ENCODE assay signal across 17 cellular contexts in genomic region chr12:11949738-11950403, GRCh38.
DNase-seq lines count a peak whose midpoint lies in the region; ATAC-seq, FAIRE-seq and TF ChIP-seq lines count a peak whose summit lies in the region.
"Had no signal": no experiment of that assay in that cellular context is flagged by ENCODE, and none has a peak within 500 bp of the region (broad histone marks: within the 10 kb centered on the region; RNA-seq: fewer than 3 reads in every experiment).

No MANE protein-coding gene starts in this region.

- DNase-seq in DMS153 (lab: John Stamatoyannopoulos, UW) (peak; percentile 36), NCI-H1092 treated with DMSO at 0.1 percent for 48 hours (lab: John Stamatoyannopoulos, UW) (peak; percentile 94), pancreas (peak; percentile 24 to 82 (median 66)), iPS-NIHi7 (ENCODE audit: extremely low spot score) (no peak), NOMO-1 treated with dmso at 0.1 percent for 144 hours (lab: John Stamatoyannopoulos, UW; ENCODE audit: unreplicated experiment) (no peak), NCI-H187 treated with DMSO at 0.1 percent for 48 hours (lab: John Stamatoyannopoulos, UW) (no peak)
- DNase-seq: activated B cell treated with CpG ODN at 0.5 μM for 24 hours; BE2C; glutamatergic neuron; H9; kidney; NK-92 treated with Interleukin-12 subunit alpha and Interleukin-12 subunit beta, amount 100 ng/mL, for 24 hours; right cardiac atrium; stimulated activated naive CD8-positive, alpha-beta T cell treated with anti-CD3 and anti-CD28 coated beads, Interleukin-15, Interleukin-2, amounts not matched to agents 100 U/mL and 50 U/mL, for 24 hours had no signal

- no peak for FAIRE-seq in pancreas (lab: Jason Lieb, UNC)
- FAIRE-seq: GM18507, kidney had no signal

- H3K36me3 ChIP-seq in pancreas = no peaks in the 10 kb centered on the region
- H3K36me3 ChIP-seq: BE2C had no signal

- TF ChIP-seq CTCF in VCaP (conservative IDR thresholded peaks at IDR 0.05) = no peak
- TF ChIP-seq CTCF in pancreas (IDR thresholded peaks at IDR 0.05) = no peak

- peak; percentile 79 to 90 (median 88) for ATAC-seq in pancreas
- ATAC-seq: right cardiac atrium; stimulated activated naive CD8-positive, alpha-beta T cell treated with anti-CD3 and anti-CD28 coated beads, Interleukin-15, Interleukin-2, amounts not matched to agents 100 U/mL and 50 U/mL, for 24 hours had no signal

- peak overlapping the region in 1 of 4 donors; percentile 10 for H3K4me3 ChIP-seq in pancreas
- H3K4me3 ChIP-seq: SK-N-MC had no signal

- H3K27me3 ChIP-seq in pancreas = no peaks in the 10 kb centered on the region
- H3K27me3 ChIP-seq: BE2C had no signal

- 15 to 19% methylated on average over 9 of the region's 9 CpGs for WGBS in pancreas, 2 donors

- no peaks in the 10 kb centered on the region for H3K4me1 ChIP-seq in pancreas
- H3K4me1 ChIP-seq: BE2C had no signal

- H3K9me3 ChIP-seq in pancreas = no peaks in the 10 kb centered on the region
- H3K9me3 ChIP-seq: BE2C had no signal

- H3K27ac ChIP-seq in VCaP (peak overlapping the region; percentile 80), pancreas (peak overlapping the region in 2 of 4 donors; percentile 31 to 44)
- H3K27ac ChIP-seq: SK-N-MC had no signal

- intact Hi-C loops in pancreas (cut with DNase I) = no loop called here

Comparison
In these comparisons a context has a peak if more than half of its experiments do, and no peak if none do; other contexts are left out.
1. DNase-seq: peak in DMS153 (single experiment), NCI-H1092 treated with DMSO at 0.1 percent for 48 hours (single experiment) and pancreas (6 of 6); none in iPS-NIHi7 (single experiment), NOMO-1 treated with dmso at 0.1 percent for 144 hours (single experiment) and NCI-H187 treated with DMSO at 0.1 percent for 48 hours (single experiment).